Comparison of ENCODE assay signal across 24 cellular contexts in genomic region chr18:58095251-58095650, GRCh38. TPM values are rescaled to one million over a fixed set of nuclear protein-coding genes. Genes with fewer than 3 reads are reported as not detected.
A peak's percentile ranks its signal among the peaks of the same experiment; 100 is the strongest.
DNase-seq lines count a peak whose midpoint lies in the region; ATAC-seq and TF ChIP-seq lines count a peak whose summit lies in the region.
"Had no signal": no experiment of that assay in that cellular context is flagged by ENCODE, and none has a peak within 500 bp of the region (broad histone marks: within the 10 kb centered on the region; RNA-seq: fewer than 3 reads in every experiment).

No MANE protein-coding gene starts in this region.

- H3K4me3 Mint-ChIP-seq in brain (no peak overlapping the region), mesothelial cell of epicardium (no peak overlapping the region)
- H3K4me3 Mint-ChIP-seq in activated CD4-positive, alpha-beta T cell treated with anti-CD3 and anti-CD28 coated beads, Interleukin-2, amount 10 ng/mL, durations not matched to agents 24 days and 14 days: no peak overlapping the region
- H3K4me3 Mint-ChIP-seq: CD14-positive monocyte had no signal

- no peak for ATAC-seq in GM21381 (IDR thresholded peaks at IDR 0.05; ENCODE audit: unreplicated experiment)
- ATAC-seq: left lobe of liver, psoas muscle had no signal

- no peaks in the 10 kb centered on the region for H3K36me3 ChIP-seq in H7 (replicated peaks; ENCODE audit: control insufficient read depth, insufficient read depth, low read length)
- H3K36me3 ChIP-seq: ascending aorta, sigmoid colon had no signal

- intact Hi-C loops in activated CD4-positive, alpha-beta T cell treated with anti-CD3 and anti-CD28 coated beads, Interleukin-2, amount 10 ng/mL, durations not matched to agents 24 days and 14 days (cut with micrococcal nuclease): no loop called here

- TF ChIP-seq CTCF in brain (conservative IDR thresholded peaks at IDR 0.05): no peak
- TF ChIP-seq CTCF in mesothelial cell of epicardium (IDR thresholded peaks at IDR 0.05; ENCODE audit: unreplicated experiment): no peak

- peak overlapping the region in 4 of 5 experiments; percentile 7 to 73 (median 64) for H3K27ac Mint-ChIP-seq in brain
- peak overlapping the region; percentile 54 for H3K27ac Mint-ChIP-seq in mesothelial cell of epicardium
- no peak overlapping the region for H3K27ac Mint-ChIP-seq in activated CD4-positive, alpha-beta T cell treated with anti-CD3 and anti-CD28 coated beads, Interleukin-2, amount 10 ng/mL, durations not matched to agents 24 days and 14 days

- no peak overlapping the region for H3K4me3 ChIP-seq in H7 (ENCODE audit: insufficient read depth, low read depth, low read length)
- H3K4me3 ChIP-seq: ascending aorta, psoas muscle, sigmoid colon had no signal

- H3K4me1 Mint-ChIP-seq in brain (peaks cover 62% of the 10 kb centered on the region), mesothelial cell of epicardium (peaks cover 64% of the 10 kb centered on the region)
- H3K4me1 Mint-ChIP-seq in activated CD4-positive, alpha-beta T cell treated with anti-CD3 and anti-CD28 coated beads, Interleukin-2, amount 10 ng/mL, durations not matched to agents 24 days and 14 days: no peaks in the 10 kb centered on the region

- H3K9me3 Mint-ChIP-seq in brain (peaks cover 0 to 23% (median 0%) of the 10 kb centered on the region in 5 experiments), mesothelial cell of epicardium (peaks cover under 1% of the 10 kb centered on the region)
- H3K9me3 Mint-ChIP-seq in activated CD4-positive, alpha-beta T cell treated with anti-CD3 and anti-CD28 coated beads, Interleukin-2, amount 10 ng/mL, durations not matched to agents 24 days and 14 days: no peaks in the 10 kb centered on the region

- no peaks in the 10 kb centered on the region for H3K27me3 ChIP-seq in H7 (ENCODE audit: control insufficient read depth, insufficient read depth, low read length)
- H3K27me3 ChIP-seq: ascending aorta, sigmoid colon had no signal

- peak; percentile 13 for DNase-seq in NCI-H1694 treated with DMSO at 0.1 percent for 48 hours (lab: John Stamatoyannopoulos, UW)
- no peak for DNase-seq in NCI-H1694 (lab: John Stamatoyannopoulos, UW)
- DNase-seq in mesothelial cell of epicardium (ENCODE audit: low spot score in 2 of 2, unreplicated experiment in 2 of 2): no peak
- DNase-seq in activated CD4-positive, alpha-beta T cell treated with anti-CD3 and anti-CD28 coated beads, Interleukin-2, amount 10 ng/mL, durations not matched to agents 24 days and 14 days: no peak
- DNase-seq in H7: no peak
- DNase-seq in NCI-H748 treated with DMSO at 0.1 percent for 48 hours (lab: John Stamatoyannopoulos, UW): no peak
- DNase-seq: activated CD4-positive, CD25-positive, alpha-beta regulatory T cell; activated T-cell treated with anti-CD3 and anti-CD28 coated beads, Interleukin-2, amount 50 U/mL, for 48 hours; central memory CD4-positive, alpha-beta T cell; GOT3; KBM-7; NCI-H1092 treated with DMSO at 0.1 percent for 48 hours; NCI-H187 treated with DMSO at 0.1 percent for 48 hours; NCI-H226; psoas muscle; sigmoid colon; stimulated activated CD4-positive, alpha-beta T cell treated with anti-CD3 and anti-CD28 coated beads, Interleukin-12 subunit alpha, Interleukin-12 subunit beta, amount 100 ng/mL, for 4 hours; stimulated activated CD4-positive, alpha-beta T cell treated with anti-CD3 and anti-CD28 coated beads, Interleukin-4, amount 100 ng/mL, for 1 hour; T-helper 1 cell had no signal

- H3K27me3 Mint-ChIP-seq in brain (no peaks in the 10 kb centered on the region), mesothelial cell of epicardium (ENCODE audit: low read depth) (no peaks in the 10 kb centered on the region)
- H3K27me3 Mint-ChIP-seq in activated CD4-positive, alpha-beta T cell treated with anti-CD3 and anti-CD28 coated beads, Interleukin-2, amount 10 ng/mL, durations not matched to agents 24 days and 14 days: no peaks in the 10 kb centered on the region

- H3K36me3 Mint-ChIP-seq in brain (peaks cover 75% of the 10 kb centered on the region), mesothelial cell of epicardium (peaks cover 5% of the 10 kb centered on the region)
- H3K36me3 Mint-ChIP-seq in activated CD4-positive, alpha-beta T cell treated with anti-CD3 and anti-CD28 coated beads, Interleukin-2, amount 10 ng/mL, durations not matched to agents 24 days and 14 days (ENCODE audit: low read depth): no peaks in the 10 kb centered on the region

RNA-seq across cellular contexts. Expression of gene NEDD4L, which starts 51.2 kb away (rescaled TPM):
- 38.5 TPM for polyA plus RNA-seq in brain (ENCODE audit: insufficient read depth, low read depth, low replicate concordance)
- 134 to 141 TPM (median 135 TPM) in 3 replicates for total RNA-seq in mesothelial cell of epicardium
- 3.5 and 4.2 TPM in 2 replicates for total RNA-seq in activated CD4-positive, alpha-beta T cell treated with anti-CD3 and anti-CD28 coated beads, Interleukin-2, amount 10 ng/mL, durations not matched to agents 24 days and 14 days
- 39.8 and 44.1 TPM in 2 replicates for total RNA-seq in H7 (2014; rRNA removed; shearing (Covaris generic))
